8 cellular contexts compared by ENCODE assay signal in genomic region chr3:192409838-192410683, GRCh38.
DNase-seq lines count a peak whose midpoint lies in the region; ATAC-seq, FAIRE-seq and TF ChIP-seq lines count a peak whose summit lies in the region.

No MANE protein-coding gene starts in this region.

- TF ChIP-seq CTCF in D721Med (IDR thresholded peaks at IDR 0.05; ENCODE audit: insufficient read depth, missing control alignments) (peak; percentile 24), suprapubic skin (IDR thresholded peaks at IDR 0.05) (no peak)

- DNase-seq in D721Med (ENCODE audit: insufficient read length, low spot score) (no peak), adipocyte (ENCODE audit: low read depth) (no peak), iris pigment epithelial cell (ENCODE audit: low read depth) (peak; percentile 31), suprapubic skin (ENCODE audit: low spot score in 2 of 2) (no peak), DMS79 treated with DMSO at 0.1 percent for 48 hours (lab: John Stamatoyannopoulos, UW) (no peak), NOMO-1 (lab: John Stamatoyannopoulos, UW; ENCODE audit: unreplicated experiment in 2 of 2) (no peak), RKO (ENCODE audit: low spot score) (no peak)

- WGBS in suprapubic skin: 2% methylated on average over 24 of the region's 53 CpGs

- no peaks in the 10 kb centered on the region for H3K36me3 ChIP-seq in adipocyte (ENCODE audit: control insufficient read depth, insufficient read depth, low read length, severe bottlenecking)
- H3K36me3 ChIP-seq in suprapubic skin: no peaks in the 10 kb centered on the region

- peak; percentile 17 for ATAC-seq in HG02588 (IDR thresholded peaks at IDR 0.05; ENCODE audit: unreplicated experiment)

- peaks cover 8% of the 10 kb centered on the region for H3K4me1 ChIP-seq in adipocyte (ENCODE audit: control insufficient read depth, insufficient read depth, low read length)
- peaks cover 25% of the 10 kb centered on the region for H3K4me1 ChIP-seq in suprapubic skin

- TF ChIP-seq POLR2A in suprapubic skin (IDR thresholded peaks at IDR 0.05): no peak

- H3K4me3 ChIP-seq in adipocyte (ENCODE audit: low read length) (peak overlapping the region; percentile 77), suprapubic skin (peak overlapping the region; percentile 48)

- H3K27ac ChIP-seq in suprapubic skin: no peak overlapping the region

- H3K27me3 ChIP-seq in adipocyte (replicated peaks; ENCODE audit: control insufficient read depth, insufficient read depth, low read length): peaks cover 25% of the 10 kb centered on the region
- H3K27me3 ChIP-seq in suprapubic skin: peaks cover 52% of the 10 kb centered on the region

- no peak for FAIRE-seq in D721Med (lab: Jason Lieb, UNC)

- no peak for TF ChIP-seq EP300 in suprapubic skin (IDR thresholded peaks at IDR 0.05)

- no peak overlapping the region for H3K9ac ChIP-seq in adipocyte (ENCODE audit: low read length)

- no peaks in the 10 kb centered on the region for H3K9me3 ChIP-seq in adipocyte (ENCODE audit: control insufficient read depth, low read length)
- H3K9me3 ChIP-seq in suprapubic skin: no peaks in the 10 kb centered on the region
